ENCODE assay signal across 2 cellular contexts in the genomic region with DNA sequence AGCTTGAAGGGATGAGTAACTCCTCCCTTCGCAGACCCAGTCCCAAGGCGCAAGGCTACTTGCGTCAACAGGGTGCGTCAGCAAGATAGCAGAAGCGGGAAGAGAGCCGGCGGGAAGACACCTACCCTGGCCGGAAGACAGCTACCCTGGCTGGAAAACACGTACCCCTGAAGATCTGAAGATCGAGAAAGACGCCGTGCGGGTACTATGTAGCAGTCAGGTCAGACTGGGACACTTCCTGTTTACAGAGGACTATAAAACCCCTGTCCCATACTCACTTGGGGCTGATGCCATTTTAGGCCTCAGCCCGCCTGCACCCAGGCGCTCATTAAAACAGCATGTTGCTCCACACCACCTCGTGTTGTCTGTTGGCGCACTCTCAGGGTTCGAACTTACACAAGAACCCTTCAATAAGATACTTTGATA.
TF ChIP-seq lines count a peak whose summit lies in the region.

No MANE protein-coding gene starts in this region.

TF ChIP-seq in GM23338, 12 proteins besides CTCF, POLR2A, EP300 and RAD21 (continued from another document and continues in another):
- TF ChIP-seq, protein P1, sequence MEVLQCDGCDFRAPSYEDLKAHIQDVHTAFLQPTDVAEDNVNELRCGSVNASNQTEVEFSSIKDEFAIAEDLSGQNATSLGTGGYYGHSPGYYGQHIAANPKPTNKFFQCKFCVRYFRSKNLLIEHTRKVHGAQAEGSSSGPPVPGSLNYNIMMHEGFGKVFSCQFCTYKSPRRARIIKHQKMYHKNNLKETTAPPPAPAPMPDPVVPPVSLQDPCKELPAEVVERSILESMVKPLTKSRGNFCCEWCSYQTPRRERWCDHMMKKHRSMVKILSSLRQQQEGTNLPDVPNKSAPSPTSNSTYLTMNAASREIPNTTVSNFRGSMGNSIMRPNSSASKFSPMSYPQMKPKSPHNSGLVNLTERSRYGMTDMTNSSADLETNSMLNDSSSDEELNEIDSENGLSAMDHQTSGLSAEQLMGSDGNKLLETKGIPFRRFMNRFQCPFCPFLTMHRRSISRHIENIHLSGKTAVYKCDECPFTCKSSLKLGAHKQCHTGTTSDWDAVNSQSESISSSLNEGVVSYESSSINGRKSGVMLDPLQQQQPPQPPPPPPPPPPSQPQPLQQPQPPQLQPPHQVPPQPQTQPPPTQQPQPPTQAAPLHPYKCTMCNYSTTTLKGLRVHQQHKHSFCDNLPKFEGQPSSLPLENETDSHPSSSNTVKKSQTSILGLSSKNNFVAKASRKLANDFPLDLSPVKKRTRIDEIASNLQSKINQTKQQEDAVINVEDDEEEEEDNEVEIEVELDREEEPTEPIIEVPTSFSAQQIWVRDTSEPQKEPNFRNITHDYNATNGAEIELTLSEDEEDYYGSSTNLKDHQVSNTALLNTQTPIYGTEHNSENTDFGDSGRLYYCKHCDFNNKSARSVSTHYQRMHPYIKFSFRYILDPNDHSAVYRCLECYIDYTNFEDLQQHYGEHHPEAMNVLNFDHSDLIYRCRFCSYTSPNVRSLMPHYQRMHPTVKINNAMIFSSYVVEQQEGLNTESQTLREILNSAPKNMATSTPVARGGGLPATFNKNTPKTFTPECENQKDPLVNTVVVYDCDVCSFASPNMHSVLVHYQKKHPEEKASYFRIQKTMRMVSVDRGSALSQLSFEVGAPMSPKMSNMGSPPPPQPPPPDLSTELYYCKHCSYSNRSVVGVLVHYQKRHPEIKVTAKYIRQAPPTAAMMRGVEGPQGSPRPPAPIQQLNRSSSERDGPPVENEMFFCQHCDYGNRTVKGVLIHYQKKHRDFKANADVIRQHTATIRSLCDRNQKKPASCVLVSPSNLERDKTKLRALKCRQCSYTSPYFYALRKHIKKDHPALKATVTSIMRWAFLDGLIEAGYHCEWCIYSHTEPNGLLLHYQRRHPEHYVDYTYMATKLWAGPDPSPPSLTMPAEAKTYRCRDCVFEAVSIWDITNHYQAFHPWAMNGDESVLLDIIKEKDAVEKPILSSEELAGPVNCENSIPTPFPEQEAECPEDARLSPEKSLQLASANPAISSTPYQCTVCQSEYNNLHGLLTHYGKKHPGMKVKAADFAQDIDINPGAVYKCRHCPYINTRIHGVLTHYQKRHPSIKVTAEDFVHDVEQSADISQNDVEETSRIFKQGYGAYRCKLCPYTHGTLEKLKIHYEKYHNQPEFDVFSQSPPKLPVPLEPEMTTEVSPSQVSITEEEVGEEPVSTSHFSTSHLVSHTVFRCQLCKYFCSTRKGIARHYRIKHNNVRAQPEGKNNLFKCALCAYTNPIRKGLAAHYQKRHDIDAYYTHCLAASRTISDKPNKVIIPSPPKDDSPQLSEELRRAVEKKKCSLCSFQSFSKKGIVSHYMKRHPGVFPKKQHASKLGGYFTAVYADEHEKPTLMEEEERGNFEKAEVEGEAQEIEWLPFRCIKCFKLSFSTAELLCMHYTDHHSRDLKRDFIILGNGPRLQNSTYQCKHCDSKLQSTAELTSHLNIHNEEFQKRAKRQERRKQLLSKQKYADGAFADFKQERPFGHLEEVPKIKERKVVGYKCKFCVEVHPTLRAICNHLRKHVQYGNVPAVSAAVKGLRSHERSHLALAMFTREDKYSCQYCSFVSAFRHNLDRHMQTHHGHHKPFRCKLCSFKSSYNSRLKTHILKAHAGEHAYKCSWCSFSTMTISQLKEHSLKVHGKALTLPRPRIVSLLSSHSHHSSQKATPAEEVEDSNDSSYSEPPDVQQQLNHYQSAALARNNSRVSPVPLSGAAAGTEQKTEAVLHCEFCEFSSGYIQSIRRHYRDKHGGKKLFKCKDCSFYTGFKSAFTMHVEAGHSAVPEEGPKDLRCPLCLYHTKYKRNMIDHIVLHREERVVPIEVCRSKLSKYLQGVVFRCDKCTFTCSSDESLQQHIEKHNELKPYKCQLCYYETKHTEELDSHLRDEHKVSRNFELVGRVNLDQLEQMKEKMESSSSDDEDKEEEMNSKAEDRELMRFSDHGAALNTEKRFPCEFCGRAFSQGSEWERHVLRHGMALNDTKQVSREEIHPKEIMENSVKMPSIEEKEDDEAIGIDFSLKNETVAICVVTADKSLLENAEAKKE (CRISPR knock-in tag; IDR thresholded peaks at IDR 0.05): no peak
- TF ChIP-seq JUNB (IDR thresholded peaks at IDR 0.05; ENCODE audit: unreplicated experiment) (no peak), EZH2 (IDR thresholded peaks at IDR 0.05; ENCODE audit: low read depth, unreplicated experiment) (no peak), NANOG (IDR thresholded peaks at IDR 0.05; ENCODE audit: borderline replicate concordance) (no peak), ZNF331 (CRISPR knock-in tag; IDR thresholded peaks at IDR 0.05; ENCODE audit: low read depth) (no peak), STAT1 (IDR thresholded peaks at IDR 0.05; ENCODE audit: unreplicated experiment) (no peak), CREB1 (CRISPR knock-in tag; IDR thresholded peaks at IDR 0.05; ENCODE audit: low read depth) (no peak), POLR2AphosphoS5 (IDR thresholded peaks at IDR 0.05; ENCODE audit: low read depth) (no peak)
- TF ChIP-seq, protein P2, sequence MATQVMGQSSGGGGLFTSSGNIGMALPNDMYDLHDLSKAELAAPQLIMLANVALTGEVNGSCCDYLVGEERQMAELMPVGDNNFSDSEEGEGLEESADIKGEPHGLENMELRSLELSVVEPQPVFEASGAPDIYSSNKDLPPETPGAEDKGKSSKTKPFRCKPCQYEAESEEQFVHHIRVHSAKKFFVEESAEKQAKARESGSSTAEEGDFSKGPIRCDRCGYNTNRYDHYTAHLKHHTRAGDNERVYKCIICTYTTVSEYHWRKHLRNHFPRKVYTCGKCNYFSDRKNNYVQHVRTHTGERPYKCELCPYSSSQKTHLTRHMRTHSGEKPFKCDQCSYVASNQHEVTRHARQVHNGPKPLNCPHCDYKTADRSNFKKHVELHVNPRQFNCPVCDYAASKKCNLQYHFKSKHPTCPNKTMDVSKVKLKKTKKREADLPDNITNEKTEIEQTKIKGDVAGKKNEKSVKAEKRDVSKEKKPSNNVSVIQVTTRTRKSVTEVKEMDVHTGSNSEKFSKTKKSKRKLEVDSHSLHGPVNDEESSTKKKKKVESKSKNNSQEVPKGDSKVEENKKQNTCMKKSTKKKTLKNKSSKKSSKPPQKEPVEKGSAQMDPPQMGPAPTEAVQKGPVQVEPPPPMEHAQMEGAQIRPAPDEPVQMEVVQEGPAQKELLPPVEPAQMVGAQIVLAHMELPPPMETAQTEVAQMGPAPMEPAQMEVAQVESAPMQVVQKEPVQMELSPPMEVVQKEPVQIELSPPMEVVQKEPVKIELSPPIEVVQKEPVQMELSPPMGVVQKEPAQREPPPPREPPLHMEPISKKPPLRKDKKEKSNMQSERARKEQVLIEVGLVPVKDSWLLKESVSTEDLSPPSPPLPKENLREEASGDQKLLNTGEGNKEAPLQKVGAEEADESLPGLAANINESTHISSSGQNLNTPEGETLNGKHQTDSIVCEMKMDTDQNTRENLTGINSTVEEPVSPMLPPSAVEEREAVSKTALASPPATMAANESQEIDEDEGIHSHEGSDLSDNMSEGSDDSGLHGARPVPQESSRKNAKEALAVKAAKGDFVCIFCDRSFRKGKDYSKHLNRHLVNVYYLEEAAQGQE (IDR thresholded peaks at IDR 0.05; ENCODE audit: unreplicated experiment): no peak
- TF ChIP-seq, protein P3, sequence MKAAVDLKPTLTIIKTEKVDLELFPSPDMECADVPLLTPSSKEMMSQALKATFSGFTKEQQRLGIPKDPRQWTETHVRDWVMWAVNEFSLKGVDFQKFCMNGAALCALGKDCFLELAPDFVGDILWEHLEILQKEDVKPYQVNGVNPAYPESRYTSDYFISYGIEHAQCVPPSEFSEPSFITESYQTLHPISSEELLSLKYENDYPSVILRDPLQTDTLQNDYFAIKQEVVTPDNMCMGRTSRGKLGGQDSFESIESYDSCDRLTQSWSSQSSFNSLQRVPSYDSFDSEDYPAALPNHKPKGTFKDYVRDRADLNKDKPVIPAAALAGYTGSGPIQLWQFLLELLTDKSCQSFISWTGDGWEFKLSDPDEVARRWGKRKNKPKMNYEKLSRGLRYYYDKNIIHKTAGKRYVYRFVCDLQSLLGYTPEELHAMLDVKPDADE (IDR thresholded peaks at IDR 0.05): no peak

TF ChIP-seq in K562, 482 proteins besides CTCF, POLR2A, EP300 and RAD21 (continued from another document and continues in another):
- TF ChIP-seq, protein P4, sequence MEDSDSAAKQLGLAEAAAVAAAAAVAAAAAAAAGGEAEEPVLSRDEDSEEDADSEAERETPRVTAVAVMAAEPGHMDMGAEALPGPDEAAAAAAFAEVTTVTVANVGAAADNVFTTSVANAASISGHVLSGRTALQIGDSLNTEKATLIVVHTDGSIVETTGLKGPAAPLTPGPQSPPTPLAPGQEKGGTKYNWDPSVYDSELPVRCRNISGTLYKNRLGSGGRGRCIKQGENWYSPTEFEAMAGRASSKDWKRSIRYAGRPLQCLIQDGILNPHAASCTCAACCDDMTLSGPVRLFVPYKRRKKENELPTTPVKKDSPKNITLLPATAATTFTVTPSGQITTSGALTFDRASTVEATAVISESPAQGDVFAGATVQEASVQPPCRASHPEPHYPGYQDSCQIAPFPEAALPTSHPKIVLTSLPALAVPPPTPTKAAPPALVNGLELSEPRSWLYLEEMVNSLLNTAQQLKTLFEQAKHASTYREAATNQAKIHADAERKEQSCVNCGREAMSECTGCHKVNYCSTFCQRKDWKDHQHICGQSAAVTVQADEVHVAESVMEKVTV (CRISPR knock-in tag; IDR thresholded peaks at IDR 0.05): no peak
- TF ChIP-seq LEF1 (IDR thresholded peaks at IDR 0.05) (no peak), ZFP1 (CRISPR knock-in tag; IDR thresholded peaks at IDR 0.05) (no peak), CBX8 (IDR thresholded peaks at IDR 0.05; ENCODE audit: borderline replicate concordance, extremely low read depth, low read depth, low read length, poor library complexity, severe bottlenecking) (no peak), NFYB (IDR thresholded peaks at IDR 0.05; ENCODE audit: extremely low read depth, insufficient read length) (no peak), NRF1 (conservative IDR thresholded peaks at IDR 0.05 in 1 of 2, IDR thresholded peaks at IDR 0.05 in 1 of 2) (peak; percentile 52 to 57; a peak in 3 of 4 replicates), NR2C1 (IDR thresholded peaks at IDR 0.05) (no peak), NR2C1 (tag; IDR thresholded peaks at IDR 0.05) (no peak), KAT2B (IDR thresholded peaks at IDR 0.05; ENCODE audit: low read depth, low read length) (no peak), HCFC1 (IDR thresholded peaks at IDR 0.05; ENCODE audit: low read depth, low read length) (peak; percentile 71), E2F3 (CRISPR knock-in tag; IDR thresholded peaks at IDR 0.05) (peak; percentile 68; the same call in 1 of the 2 replicates), GATAD2A (IDR thresholded peaks at IDR 0.05) (no peak), STAT5B (CRISPR knock-in tag; IDR thresholded peaks at IDR 0.05) (no peak), NELFE (IDR thresholded peaks at IDR 0.05; ENCODE audit: insufficient read depth, insufficient read length) (no peak), XRCC3 (IDR thresholded peaks at IDR 0.05) (no peak), SAP30 (IDR thresholded peaks at IDR 0.05; ENCODE audit: borderline replicate concordance, insufficient read depth, low read depth, low read length, poor library complexity, severe bottlenecking) (no peak), NFE2 (IDR thresholded peaks at IDR 0.05; ENCODE audit: low read depth) (peak; percentile 49), SETDB1 (IDR thresholded peaks at IDR 0.05; ENCODE audit: low read length) (no peak), ZNF717 (CRISPR knock-in tag; IDR thresholded peaks at IDR 0.05) (no peak), SMARCA5 (IDR thresholded peaks at IDR 0.05) (no peak), ELF1 (tag; IDR thresholded peaks at IDR 0.05) (peak; percentile 57), ZNF41 (CRISPR knock-in tag; conservative IDR thresholded peaks at IDR 0.05) (no peak), ZZZ3 (IDR thresholded peaks at IDR 0.05) (0 out of 2 replicates have a peak, but pooled peaks have one; percentile 21), HNRNPH1 (optimal IDR thresholded peaks at IDR 0.05; ENCODE audit: low read depth, low read length) (no peak), ZKSCAN3 (CRISPR knock-in tag; IDR thresholded peaks at IDR 0.05) (no peak), ZNF274 (IDR thresholded peaks at IDR 0.05; ENCODE audit: borderline replicate concordance, low read depth, low read length) (no peak), ZEB2 (IDR thresholded peaks at IDR 0.05) (no peak), CBX2 (IDR thresholded peaks at IDR 0.05; ENCODE audit: insufficient read depth, low read length, poor library complexity, severe bottlenecking) (no peak), ZNF644 (tag; IDR thresholded peaks at IDR 0.05; ENCODE audit: low read depth) (0 out of 2 replicates have a peak, but pooled peaks have one; percentile 33)
- TF ChIP-seq, protein P5, sequence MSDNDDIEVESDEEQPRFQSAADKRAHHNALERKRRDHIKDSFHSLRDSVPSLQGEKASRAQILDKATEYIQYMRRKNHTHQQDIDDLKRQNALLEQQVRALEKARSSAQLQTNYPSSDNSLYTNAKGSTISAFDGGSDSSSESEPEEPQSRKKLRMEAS (CRISPR knock-in tag; IDR thresholded peaks at IDR 0.05): no peak
- TF ChIP-seq, protein P6, sequence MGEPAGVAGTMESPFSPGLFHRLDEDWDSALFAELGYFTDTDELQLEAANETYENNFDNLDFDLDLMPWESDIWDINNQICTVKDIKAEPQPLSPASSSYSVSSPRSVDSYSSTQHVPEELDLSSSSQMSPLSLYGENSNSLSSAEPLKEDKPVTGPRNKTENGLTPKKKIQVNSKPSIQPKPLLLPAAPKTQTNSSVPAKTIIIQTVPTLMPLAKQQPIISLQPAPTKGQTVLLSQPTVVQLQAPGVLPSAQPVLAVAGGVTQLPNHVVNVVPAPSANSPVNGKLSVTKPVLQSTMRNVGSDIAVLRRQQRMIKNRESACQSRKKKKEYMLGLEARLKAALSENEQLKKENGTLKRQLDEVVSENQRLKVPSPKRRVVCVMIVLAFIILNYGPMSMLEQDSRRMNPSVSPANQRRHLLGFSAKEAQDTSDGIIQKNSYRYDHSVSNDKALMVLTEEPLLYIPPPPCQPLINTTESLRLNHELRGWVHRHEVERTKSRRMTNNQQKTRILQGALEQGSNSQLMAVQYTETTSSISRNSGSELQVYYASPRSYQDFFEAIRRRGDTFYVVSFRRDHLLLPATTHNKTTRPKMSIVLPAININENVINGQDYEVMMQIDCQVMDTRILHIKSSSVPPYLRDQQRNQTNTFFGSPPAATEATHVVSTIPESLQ (CRISPR knock-in tag; IDR thresholded peaks at IDR 0.05): no peak
- TF ChIP-seq, protein P7, sequence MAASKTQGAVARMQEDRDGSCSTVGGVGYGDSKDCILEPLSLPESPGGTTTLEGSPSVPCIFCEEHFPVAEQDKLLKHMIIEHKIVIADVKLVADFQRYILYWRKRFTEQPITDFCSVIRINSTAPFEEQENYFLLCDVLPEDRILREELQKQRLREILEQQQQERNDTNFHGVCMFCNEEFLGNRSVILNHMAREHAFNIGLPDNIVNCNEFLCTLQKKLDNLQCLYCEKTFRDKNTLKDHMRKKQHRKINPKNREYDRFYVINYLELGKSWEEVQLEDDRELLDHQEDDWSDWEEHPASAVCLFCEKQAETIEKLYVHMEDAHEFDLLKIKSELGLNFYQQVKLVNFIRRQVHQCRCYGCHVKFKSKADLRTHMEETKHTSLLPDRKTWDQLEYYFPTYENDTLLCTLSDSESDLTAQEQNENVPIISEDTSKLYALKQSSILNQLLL (CRISPR knock-in tag; IDR thresholded peaks at IDR 0.05; ENCODE audit: borderline replicate concordance): no peak
- TF ChIP-seq, protein P8, sequence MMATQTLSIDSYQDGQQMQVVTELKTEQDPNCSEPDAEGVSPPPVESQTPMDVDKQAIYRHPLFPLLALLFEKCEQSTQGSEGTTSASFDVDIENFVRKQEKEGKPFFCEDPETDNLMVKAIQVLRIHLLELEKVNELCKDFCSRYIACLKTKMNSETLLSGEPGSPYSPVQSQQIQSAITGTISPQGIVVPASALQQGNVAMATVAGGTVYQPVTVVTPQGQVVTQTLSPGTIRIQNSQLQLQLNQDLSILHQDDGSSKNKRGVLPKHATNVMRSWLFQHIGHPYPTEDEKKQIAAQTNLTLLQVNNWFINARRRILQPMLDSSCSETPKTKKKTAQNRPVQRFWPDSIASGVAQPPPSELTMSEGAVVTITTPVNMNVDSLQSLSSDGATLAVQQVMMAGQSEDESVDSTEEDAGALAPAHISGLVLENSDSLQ (IDR thresholded peaks at IDR 0.05): no peak
